Comparison of ENCODE assay signal across 9 cellular contexts in the genomic region with DNA sequence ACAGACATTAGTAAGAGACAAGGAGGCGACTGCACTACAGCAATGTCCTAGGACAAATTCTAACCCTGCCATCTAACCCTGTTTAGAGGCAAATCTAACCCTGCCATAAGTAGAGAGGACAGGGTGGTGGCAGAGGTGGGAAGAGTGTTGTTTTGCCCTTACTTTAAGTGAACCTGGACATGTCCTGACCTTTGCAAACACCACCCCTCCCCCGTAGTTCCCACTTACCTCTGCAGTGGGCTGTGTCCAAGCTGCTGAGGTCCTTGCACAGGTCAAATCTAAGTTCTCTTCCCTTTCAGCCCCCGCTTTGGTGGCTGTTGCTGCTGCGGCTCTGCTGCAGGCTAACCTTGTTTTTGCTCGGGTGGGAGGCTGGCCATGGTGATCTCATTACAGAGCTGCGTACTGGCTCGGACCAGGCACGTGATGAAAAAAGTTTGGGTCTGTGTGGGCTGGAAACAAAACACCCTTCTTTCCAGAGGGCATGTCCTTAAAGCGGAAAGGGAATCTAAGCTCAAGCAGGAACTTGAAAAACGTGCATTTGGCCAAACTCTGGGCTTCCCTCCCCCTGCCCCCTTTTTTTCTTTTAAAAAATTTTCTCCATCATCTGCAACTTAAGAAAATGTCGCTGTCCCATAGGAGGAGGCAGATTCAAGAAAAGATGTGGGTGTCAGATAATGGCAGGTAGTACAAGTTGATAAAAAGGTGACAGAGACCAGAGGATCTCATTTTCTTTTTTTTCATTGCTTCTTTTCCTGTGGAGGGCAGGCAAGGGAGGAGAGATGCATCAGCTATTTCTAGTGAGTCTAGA. TPM values are rescaled to one million over a fixed set of nuclear protein-coding genes. Genes with fewer than 3 reads are reported as not detected.
DNase-seq lines count a peak whose midpoint lies in the region; ATAC-seq, FAIRE-seq and TF ChIP-seq lines count a peak whose summit lies in the region.
"Had no signal": no experiment of that assay in that cellular context is flagged by ENCODE, and none has a peak within 500 bp of the region (broad histone marks: within the 10 kb centered on the region; RNA-seq: fewer than 3 reads in every experiment).

A gene with protein sequence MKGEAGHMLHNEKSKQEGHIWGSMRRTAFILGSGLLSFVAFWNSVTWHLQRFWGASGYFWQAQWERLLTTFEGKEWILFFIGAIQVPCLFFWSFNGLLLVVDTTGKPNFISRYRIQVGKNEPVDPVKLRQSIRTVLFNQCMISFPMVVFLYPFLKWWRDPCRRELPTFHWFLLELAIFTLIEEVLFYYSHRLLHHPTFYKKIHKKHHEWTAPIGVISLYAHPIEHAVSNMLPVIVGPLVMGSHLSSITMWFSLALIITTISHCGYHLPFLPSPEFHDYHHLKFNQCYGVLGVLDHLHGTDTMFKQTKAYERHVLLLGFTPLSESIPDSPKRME (minus strand): TSS at position 349 of the 808 bp plus-strand sequence. CDS start 12,425 bp downstream, outside the sequence.

- peaks cover 0 to 7% (median 0%) of the 10 kb centered on the region in 4 donors for H3K4me1 Mint-ChIP-seq in CD4-positive, CD25-positive, alpha-beta regulatory T cell

- no peak within 1 kb of the TSS for H3K27ac ChIP-seq in CD4-positive, CD25-positive, alpha-beta regulatory T cell (ENCODE audit: insufficient read depth, low read length, poor library complexity, severe bottlenecking)
- peak within 1 kb of the TSS; percentile 80 for H3K27ac ChIP-seq in RWPE1
- peak within 1 kb of the TSS; percentile 50 to 57 for H3K27ac ChIP-seq in mucosa of rectum (ENCODE audit: low read depth in 2 of 2, low read length in 2 of 2)

- CTCF ChIA-PET in RWPE1 (lab: Yijun Ruan, JAX) = no interaction called here

- peak within 1 kb of the TSS; percentile 33 to 35 for H3K9ac ChIP-seq in mucosa of rectum (ENCODE audit: low read depth in 1 of 2, low read length in 2 of 2)

- POLR2A ChIA-PET in RWPE1 (lab: Yijun Ruan, JAX; ENCODE audit: low non-redundant PET) = no interaction called here

- H3K36me3 ChIP-seq in CD4-positive, CD25-positive, alpha-beta regulatory T cell (ENCODE audit: control insufficient read depth, insufficient read depth, low read length) = no peaks in the 10 kb centered on the region
- H3K36me3 ChIP-seq in mucosa of rectum (ENCODE audit: control insufficient read depth in 2 of 2, insufficient read depth in 2 of 2, low read length in 2 of 2) = no peaks in the 10 kb centered on the region

- FAIRE-seq in urothelium cell line (lab: Jason Lieb, UNC) = no peak
- FAIRE-seq: islet of Langerhans had no signal

- no peaks in the 10 kb centered on the region for H3K9me3 Mint-ChIP-seq in CD4-positive, CD25-positive, alpha-beta regulatory T cell

- TF ChIP-seq CTCF in RWPE1 (conservative IDR thresholded peaks at IDR 0.05; ENCODE audit: low read depth) (no peak), fibroblast of mammary gland (conservative IDR thresholded peaks at IDR 0.05; ENCODE audit: control insufficient read depth, insufficient read depth, low read depth, low read length) (no peak)

- H3K9me3 ChIP-seq in CD4-positive, CD25-positive, alpha-beta regulatory T cell (ENCODE audit: control insufficient read depth in 2 of 2, low read length in 2 of 2) = no peaks in the 10 kb centered on the region
- H3K9me3 ChIP-seq in mucosa of rectum (ENCODE audit: control insufficient read depth in 2 of 2, low read length in 2 of 2) = no peaks in the 10 kb centered on the region

- H3K27me3 ChIP-seq in CD4-positive, CD25-positive, alpha-beta regulatory T cell (ENCODE audit: control insufficient read depth, insufficient read depth, low read length) = no peaks in the 10 kb centered on the region
- H3K27me3 ChIP-seq in mucosa of rectum (ENCODE audit: control insufficient read depth in 2 of 2, insufficient read depth in 2 of 2, low read length in 2 of 2) = no peaks in the 10 kb centered on the region

- no peaks in the 10 kb centered on the region for H3K4me1 ChIP-seq in CD4-positive, CD25-positive, alpha-beta regulatory T cell (ENCODE audit: control insufficient read depth, insufficient read depth, low read length, poor library complexity, severe bottlenecking)
- no peaks in the 10 kb centered on the region for H3K4me1 ChIP-seq in mucosa of rectum (ENCODE audit: control insufficient read depth in 2 of 2, insufficient read depth in 2 of 2, low read length in 2 of 2)

- DNase-seq in CD4-positive, CD25-positive, alpha-beta regulatory T cell = no peak
- DNase-seq in RWPE1 (ENCODE audit: low spot score) (peak; percentile 61), fibroblast of mammary gland (ENCODE audit: low read depth) (peak; percentile 86), urothelium cell line (ENCODE audit: low spot score) (peak; percentile 67), germinal center (ENCODE audit: low spot score) (no peak)

- H3K27ac Mint-ChIP-seq in CD4-positive, CD25-positive, alpha-beta regulatory T cell = peak within 1 kb of the TSS in 2 of 3 donors; percentile 12 to 78

- H3K36me3 Mint-ChIP-seq in CD4-positive, CD25-positive, alpha-beta regulatory T cell = no peaks in the 10 kb centered on the region

- H3K27me3 Mint-ChIP-seq in CD4-positive, CD25-positive, alpha-beta regulatory T cell = no peaks in the 10 kb centered on the region

- peak within 1 kb of the TSS in 2 of 4 donors; percentile 46 to 66 for H3K4me3 Mint-ChIP-seq in CD4-positive, CD25-positive, alpha-beta regulatory T cell

- no peak for ATAC-seq in CD4-positive, CD25-positive, alpha-beta regulatory T cell (ENCODE audit: low read depth in 2 of 2)
- ATAC-seq in GM19455 (IDR thresholded peaks at IDR 0.05; ENCODE audit: unreplicated experiment) (no peak), GM21717 (IDR thresholded peaks at IDR 0.05; ENCODE audit: unreplicated experiment) (no peak)

- no peak within 1 kb of the TSS for H3K4me3 ChIP-seq in CD4-positive, CD25-positive, alpha-beta regulatory T cell (ENCODE audit: low read depth, low read length)
- H3K4me3 ChIP-seq in fibroblast of mammary gland (ENCODE audit: control insufficient read depth, low read depth, low read length) = peak within 1 kb of the TSS; percentile 59
- peak within 1 kb of the TSS; percentile 62 to 67 for H3K4me3 ChIP-seq in mucosa of rectum (ENCODE audit: low read length in 2 of 2)

RNA-seq across cellular contexts. Expression of the gene that starts here (rescaled TPM):
- total RNA-seq in CD4-positive, CD25-positive, alpha-beta regulatory T cell = 4.0 TPM
- under 1 TPM in 2 of 4 donors, not detected in 2; 0.21 to 0.40 TPM for polyA plus RNA-seq in CD4-positive, CD25-positive, alpha-beta regulatory T cell

Comparison
In these comparisons a context has a peak if more than half of its experiments do, and no peak if none do; other contexts are left out.
1. DNase-seq: peak in RWPE1 (single experiment), fibroblast of mammary gland (single experiment) and urothelium cell line (single experiment); none in CD4-positive, CD25-positive, alpha-beta regulatory T cell (0 of 3) and germinal center (single experiment).